8 cellular contexts compared by ENCODE assay signal in genomic region chr16:31105677-31106213, GRCh38. TPM values are rescaled to one million over a fixed set of nuclear protein-coding genes. Genes with fewer than 3 reads are reported as not detected.
A peak's percentile ranks its signal among the peaks of the same experiment; 100 is the strongest.
DNase-seq lines count a peak whose midpoint lies in the region; ATAC-seq, FAIRE-seq and TF ChIP-seq lines count a peak whose summit lies in the region.

No MANE protein-coding gene starts in this region.

- H4K8ac ChIP-seq in trophoblast cell (ENCODE audit: low read depth, low read length) = no peak overlapping the region

- FAIRE-seq in frontal cortex (lab: Jason Lieb, UNC) = no peak

- CTCF ChIA-PET in RWPE1 (lab: Yijun Ruan, JAX) = no interaction called here

- H3K9me3 ChIP-seq in trophoblast cell (ENCODE audit: insufficient read depth, low read depth, low read length) (peaks cover 3% of the 10 kb centered on the region), tibial nerve (no peaks in the 10 kb centered on the region)

- no peak overlapping the region for H3K4ac ChIP-seq in trophoblast cell (ENCODE audit: low read depth, low read length)

- no peak overlapping the region for H4K91ac ChIP-seq in trophoblast cell (ENCODE audit: low read depth, low read length)

- peaks cover 6% of the 10 kb centered on the region for H3K79me1 ChIP-seq in trophoblast cell (ENCODE audit: low read length)

- peak overlapping the region; percentile 32 for H2AFZ ChIP-seq in trophoblast cell (ENCODE audit: insufficient read depth, low read length, poor library complexity)

- WGBS in trophoblast cell (ENCODE audit: extremely low coverage, insufficient coverage, insufficient read length) = no CpG with 5 or more reads among the region's 33 CpGs
- WGBS in tibial nerve, 2 donors = 6 to 12% methylated on average over 33 of the region's 33 CpGs

- POLR2A ChIA-PET in RWPE1 (lab: Yijun Ruan, JAX; ENCODE audit: low non-redundant PET) = no interaction called here

- H3K36me3 ChIP-seq in trophoblast cell (ENCODE audit: control insufficient read depth in 1 of 2, insufficient read depth in 2 of 2, low read length in 2 of 2) (peaks cover 15 to 17% of the 10 kb centered on the region in 2 experiments), tibial nerve (peaks cover 0 to 15% (median 0%) of the 10 kb centered on the region in 3 donors)

- H3K4me3 ChIP-seq in trophoblast cell (ENCODE audit: low read depth, low read length) (no peak overlapping the region), tibial nerve (peak overlapping the region in 2 of 4 donors; percentile 25 to 30)

- TF ChIP-seq POLR2A in tibial nerve (IDR thresholded peaks at IDR 0.05) = no peak

- H3K27ac ChIP-seq in RWPE1 (peak overlapping the region; percentile 92), trophoblast cell (ENCODE audit: low read depth, low read length) (no peak overlapping the region), tibial nerve (peak overlapping the region; percentile 15 to 77 (median 42))

- TF ChIP-seq CTCF in RWPE1 (conservative IDR thresholded peaks at IDR 0.05; ENCODE audit: low read depth) (peak; percentile 91), tibial nerve (IDR thresholded peaks at IDR 0.05) (peak; percentile 84 to 92 (median 89))

- H2BK120ac ChIP-seq in trophoblast cell (ENCODE audit: insufficient read depth, low read length, poor library complexity) = no peak overlapping the region

- H2BK12ac ChIP-seq in trophoblast cell (ENCODE audit: low read length) = no peak overlapping the region

- no peak overlapping the region for H3K23ac ChIP-seq in trophoblast cell (ENCODE audit: low read length)

- H3K4me1 ChIP-seq in trophoblast cell (ENCODE audit: control insufficient read depth in 1 of 2, insufficient read depth in 2 of 2, low read length in 2 of 2) (peaks cover 0 to 14% of the 10 kb centered on the region in 2 experiments), tibial nerve (peaks cover 0 to 30% (median 15%) of the 10 kb centered on the region in 4 donors)

- H4K12ac ChIP-seq in trophoblast cell (ENCODE audit: low read depth, low read length) = no peak overlapping the region

- TF ChIP-seq EP300 in tibial nerve (IDR thresholded peaks at IDR 0.05) = peak in 1 of 2 donors; percentile 59

- peak overlapping the region; percentile 29 for H3K4me2 ChIP-seq in trophoblast cell (ENCODE audit: low read length)

- H3K27me3 ChIP-seq in trophoblast cell (ENCODE audit: insufficient read depth, low read length) (no peaks in the 10 kb centered on the region), tibial nerve (no peaks in the 10 kb centered on the region)

- H3K9ac ChIP-seq in trophoblast cell (ENCODE audit: low read length) = no peak overlapping the region

- ATAC-seq in HG03135 (IDR thresholded peaks at IDR 0.05; ENCODE audit: unreplicated experiment) (peak; percentile 62), HG03196 (IDR thresholded peaks at IDR 0.05; ENCODE audit: unreplicated experiment) (no peak)

- no peak overlapping the region for H3K18ac ChIP-seq in trophoblast cell (ENCODE audit: low read length)

- peaks cover 6% of the 10 kb centered on the region for H3K79me2 ChIP-seq in trophoblast cell (ENCODE audit: control insufficient read depth, insufficient read depth, low read length, poor library complexity)

- H2AK5ac ChIP-seq in trophoblast cell (ENCODE audit: low read length) = no peak overlapping the region

- peak; percentile 75 for DNase-seq in GDM1 (lab: John Stamatoyannopoulos, UW)
- DNase-seq in RWPE1 (ENCODE audit: low spot score) = no peak
- peak; percentile 66 for DNase-seq in activated T-helper 9 cell treated with anti-CD3 and anti-CD28 coated beads, Interleukin-2, amount 50 U/mL, for 16 hours (ENCODE audit: low read depth)
- peak; percentile 84 to 92 for DNase-seq in frontal cortex (ENCODE audit: low spot score in 2 of 2)
- DNase-seq in trophoblast cell = peak; percentile 69 to 87
- peak; percentile 80 to 90 for DNase-seq in tibial nerve (ENCODE audit: low spot score in 2 of 2)

- no peak overlapping the region for H3K14ac ChIP-seq in trophoblast cell (ENCODE audit: low read length)

- H2BK5ac ChIP-seq in trophoblast cell (ENCODE audit: low read depth, low read length, poor library complexity) = no peak overlapping the region

RNA-seq across cellular contexts. Expression of gene BCKDK, which starts 2.4 kb away (rescaled TPM):
- total RNA-seq in frontal cortex = 11.4 TPM
- polyA plus RNA-seq in trophoblast cell (2013) = 43.7 and 47.1 TPM in 2 replicates
- total RNA-seq in tibial nerve = 10 to 100 TPM; 37.9 to 53.4 (median 45.6) TPM

RNA-seq across cellular contexts. Expression of gene VKORC1, which starts 11.1 kb away (rescaled TPM):
- 35.9 TPM for total RNA-seq in frontal cortex
- 112 and 118 TPM in 2 replicates for polyA plus RNA-seq in trophoblast cell (2013)
- total RNA-seq in tibial nerve = 100 to 1,000 TPM; 114 to 180 (median 136) TPM

RNA-seq across cellular contexts. Expression of gene KAT8, which starts 11.7 kb away (rescaled TPM):
- total RNA-seq in frontal cortex = 47.7 TPM
- 31.8 and 32.3 TPM in 2 replicates for polyA plus RNA-seq in trophoblast cell (2013)
- total RNA-seq in tibial nerve = 10 to 100 TPM; 79.5 to 99.0 (median 92.7) TPM

RNA-seq across cellular contexts. Expression of gene PRSS53, which starts 17.0 kb away (rescaled TPM):
- total RNA-seq in frontal cortex = 1.6 TPM
- 1.4 and 1.5 TPM in 2 replicates for polyA plus RNA-seq in trophoblast cell (2013)
- 1 to 10 TPM; 1.3 to 5.4 (median 3.1) TPM for total RNA-seq in tibial nerve

RNA-seq across cellular contexts. Expression of gene PRSS8, which starts 29.8 kb away (rescaled TPM):
- not detected for total RNA-seq in frontal cortex
- 138 and 139 TPM in 2 replicates for polyA plus RNA-seq in trophoblast cell (2013)
- total RNA-seq in tibial nerve = under 1 TPM in 1 of 4 donors, not detected in 3; 0.20 TPM
